Comparison of ENCODE assay signal across 8 cellular contexts in the genomic region with DNA sequence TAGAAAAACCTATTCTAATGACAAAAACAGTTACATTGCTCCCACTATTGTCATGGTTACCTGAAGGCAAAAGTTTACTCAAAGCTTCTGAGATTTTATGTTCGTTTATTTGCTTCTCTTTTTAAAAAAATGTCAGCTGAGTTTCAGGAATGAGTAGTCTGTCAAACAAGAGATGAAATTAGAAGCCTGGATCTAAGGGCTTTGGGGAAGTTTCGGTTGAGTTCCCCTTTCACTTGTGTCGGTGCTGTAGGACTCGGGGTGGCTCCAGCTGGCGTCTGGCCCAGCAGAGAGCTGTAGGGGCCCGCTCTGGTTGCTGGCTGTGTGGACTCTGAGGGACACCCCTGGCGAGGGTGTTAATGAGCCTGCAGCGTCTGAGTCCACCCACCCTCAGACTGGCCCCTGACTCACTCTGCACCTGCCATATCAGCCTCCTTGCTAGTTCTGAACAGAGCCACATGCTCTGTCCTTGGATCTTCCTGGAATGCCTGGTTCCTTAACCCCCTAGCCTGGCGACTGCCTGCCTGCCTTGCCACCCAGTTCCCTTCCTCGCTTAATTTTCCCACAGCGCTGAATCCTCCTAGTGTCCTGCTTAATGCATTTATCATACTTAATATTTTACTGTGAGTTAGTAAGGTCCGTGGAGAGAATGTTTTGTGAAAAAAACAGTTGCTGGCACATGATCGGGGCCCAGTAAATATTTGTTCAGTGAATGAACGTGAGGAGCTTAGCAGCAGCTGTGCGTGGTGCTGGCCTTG. TPM values are rescaled to one million over a fixed set of nuclear protein-coding genes. Genes with fewer than 3 reads are reported as not detected.
DNase-seq lines count a peak whose midpoint lies in the region; ATAC-seq and TF ChIP-seq lines count a peak whose summit lies in the region.

No MANE protein-coding gene starts in this region.

- H3K27me3 ChIP-seq in iPS-18a (ENCODE audit: control insufficient read depth, insufficient read depth, low read length) (no peaks in the 10 kb centered on the region), sigmoid colon (no peaks in the 10 kb centered on the region)

- ATAC-seq in HG03571 (IDR thresholded peaks at IDR 0.05; ENCODE audit: unreplicated experiment) (no peak), HG02852 (IDR thresholded peaks at IDR 0.05; ENCODE audit: unreplicated experiment) (no peak)

- no peak for TF ChIP-seq CTCF in sigmoid colon (IDR thresholded peaks at IDR 0.05)

- intact Hi-C loops in sigmoid colon (cut with DNase I), result no loop called here

- no peak for TF ChIP-seq POLR2A in sigmoid colon (IDR thresholded peaks at IDR 0.05)

- H3K4me1 ChIP-seq in iPS-18a (ENCODE audit: control insufficient read depth, low read depth, low read length) (peaks cover 11% of the 10 kb centered on the region), sigmoid colon (peaks cover 0 to 41% (median 34%) of the 10 kb centered on the region in 4 donors)

- peak; percentile 36 for DNase-seq in EH (ENCODE audit: low read depth)
- DNase-seq in HT-29 (ENCODE audit: low spot score), result peak; percentile 75
- DNase-seq in RPMI7951 (ENCODE audit: low read depth), result peak; percentile 57
- DNase-seq in astrocyte of the hippocampus (ENCODE audit: low read depth, low spot score), result peak; percentile 40
- DNase-seq in sigmoid colon, result no peak

- H3K4me3 ChIP-seq in iPS-18a (ENCODE audit: low read length) (peak overlapping the region; percentile 89), sigmoid colon (peak overlapping the region; percentile 48 to 69 (median 62))

- peak overlapping the region; percentile 66 for H3K9ac ChIP-seq in iPS-18a (ENCODE audit: low read length)

- 2 to 7% methylated on average over 15 of the region's 15 CpGs for WGBS in sigmoid colon, 2 donors

- H3K27ac ChIP-seq in iPS-18a (ENCODE audit: low read length) (no peak overlapping the region), sigmoid colon (peak overlapping the region; percentile 76 to 87 (median 79))

- H3K36me3 ChIP-seq in iPS-18a (ENCODE audit: control insufficient read depth, low read depth, low read length), result no peaks in the 10 kb centered on the region
- peaks cover 0 to 7% (median 3%) of the 10 kb centered on the region in 4 donors for H3K36me3 ChIP-seq in sigmoid colon

- no peak for TF ChIP-seq EP300 in sigmoid colon (IDR thresholded peaks at IDR 0.05)

- no peaks in the 10 kb centered on the region for H3K9me3 ChIP-seq in iPS-18a (ENCODE audit: control insufficient read depth, low read depth, low read length)
- H3K9me3 ChIP-seq in sigmoid colon, result no peaks in the 10 kb centered on the region

RNA-seq across cellular contexts. Expression of gene DNAJC5, which starts 1.4 kb away (rescaled TPM):
- 106 and 109 TPM in 2 replicates for total RNA-seq in HT-29 (2014; rRNA removed; shearing (Covaris generic))
- total RNA-seq in RPMI7951 (2014; rRNA removed; shearing (Covaris generic)), result 29.3 and 37.1 TPM in 2 replicates
- total RNA-seq in sigmoid colon, result 10 to 100 TPM; 25.0 to 36.4 (median 31.2) TPM
- 10 to 100 TPM; 21.6 to 62.8 (median 41.6) TPM for polyA plus RNA-seq in sigmoid colon

RNA-seq across cellular contexts. Expression of gene TPD52L2, which starts 31.2 kb away (rescaled TPM):
- 151 and 156 TPM in 2 replicates for total RNA-seq in HT-29 (2014; rRNA removed; shearing (Covaris generic))
- 137 and 140 TPM in 2 replicates for total RNA-seq in RPMI7951 (2014; rRNA removed; shearing (Covaris generic))
- total RNA-seq in sigmoid colon, result 100 to 1,000 TPM in 3 of 4 donors, 10 to 100 TPM in 1; 84.7 to 109 (median 104) TPM
- 10 to 100 TPM; 71.7 to 84.2 (median 74.5) TPM for polyA plus RNA-seq in sigmoid colon

RNA-seq across cellular contexts. Expression of gene ABHD16B, which starts 35.0 kb away (rescaled TPM):
- total RNA-seq in HT-29 (2014; rRNA removed; shearing (Covaris generic)), result not detected in 2 replicates
- total RNA-seq in RPMI7951 (2014; rRNA removed; shearing (Covaris generic)), result not detected in 2 replicates
- total RNA-seq in sigmoid colon, result not detected
- polyA plus RNA-seq in sigmoid colon, result under 1 TPM in 1 of 3 donors, not detected in 2; 0.44 TPM

RNA-seq across cellular contexts. Expression of gene UCKL1, which starts 59.9 kb away (rescaled TPM):
- total RNA-seq in HT-29 (2014; rRNA removed; shearing (Covaris generic)), result 63.2 and 68.4 TPM in 2 replicates
- 23.1 and 24.4 TPM in 2 replicates for total RNA-seq in RPMI7951 (2014; rRNA removed; shearing (Covaris generic))
- 10 to 100 TPM; 21.1 to 36.3 (median 24.9) TPM for total RNA-seq in sigmoid colon
- 10 to 100 TPM; 22.8 to 45.6 (median 26.1) TPM for polyA plus RNA-seq in sigmoid colon
